In genomic region chr10:79380125-79380917, GRCh38 we compare ENCODE assay signal across 1 cellular context.
TF ChIP-seq lines count a peak whose summit lies in the region.

No MANE protein-coding gene starts in this region.

TF ChIP-seq in HepG2, 621 proteins besides CTCF, POLR2A, EP300 and RAD21 (continued from another document and continues in another):
- TF ChIP-seq AHDC1 (CRISPR knock-in tag; IDR thresholded peaks at IDR 0.05; ENCODE audit: borderline replicate concordance) = peak; percentile 54; the same call in 1 of the 2 replicates
- peak; percentile 74; the same call in 1 of the 2 replicates for TF ChIP-seq ZNF224 (CRISPR knock-in tag; IDR thresholded peaks at IDR 0.05)
- TF ChIP-seq RORA (CRISPR knock-in tag; IDR thresholded peaks at IDR 0.05) = no peak
- no peak for TF ChIP-seq ZFP36L1 (CRISPR knock-in tag; IDR thresholded peaks at IDR 0.05)
- peak; percentile 84 for TF ChIP-seq ARID5B (CRISPR knock-in tag; IDR thresholded peaks at IDR 0.05)
- peak; percentile 81; the same call in 1 of the 2 replicates for TF ChIP-seq GZF1 (CRISPR knock-in tag; IDR thresholded peaks at IDR 0.05)
- peak; percentile 89; the same call in 1 of the 2 replicates for TF ChIP-seq TARDBP (CRISPR knock-in tag; IDR thresholded peaks at IDR 0.05)
- peak; percentile 57; the same call in 1 of the 2 replicates for TF ChIP-seq FOXJ3 (CRISPR knock-in tag; IDR thresholded peaks at IDR 0.05; ENCODE audit: borderline replicate concordance)
- peak; percentile 61; the same call in 1 of the 2 replicates for TF ChIP-seq ZNF556 (CRISPR knock-in tag; IDR thresholded peaks at IDR 0.05; ENCODE audit: borderline replicate concordance)
- TF ChIP-seq HNF1A (IDR thresholded peaks at IDR 0.05; ENCODE audit: low read depth) = no peak
- TF ChIP-seq HNF1A (CRISPR knock-in tag; IDR thresholded peaks at IDR 0.05; ENCODE audit: borderline replicate concordance) = 0 out of 2 replicates have a peak, but pooled peaks have one; percentile 60
- TF ChIP-seq ZBTB8A (CRISPR knock-in tag; IDR thresholded peaks at IDR 0.05; ENCODE audit: borderline replicate concordance, low read depth) = no peak
- TF ChIP-seq MEIS1 (CRISPR knock-in tag; IDR thresholded peaks at IDR 0.05; ENCODE audit: borderline replicate concordance) = peak; percentile 32; the same call in 1 of the 2 replicates
- TF ChIP-seq SOX13 (IDR thresholded peaks at IDR 0.05) = peak; percentile 55; the same call in 1 of the 2 replicates
- peak in 1 of 2 experiments; percentile 77; a peak in 2 of 4 replicates for TF ChIP-seq SOX13 (CRISPR knock-in tag; conservative IDR thresholded peaks at IDR 0.05 in 1 of 2, IDR thresholded peaks at IDR 0.05 in 1 of 2)
- peak; percentile 90 for TF ChIP-seq TFAP4 (IDR thresholded peaks at IDR 0.05; ENCODE audit: borderline replicate concordance, low read depth)
- no peak for TF ChIP-seq NFIB (CRISPR knock-in tag; IDR thresholded peaks at IDR 0.05; ENCODE audit: borderline replicate concordance)
- peak; percentile 90 for TF ChIP-seq FOXP1 (IDR thresholded peaks at IDR 0.05)
- TF ChIP-seq FOXP1 (CRISPR knock-in tag; IDR thresholded peaks at IDR 0.05) = peak; percentile 99
- TF ChIP-seq ZMYM2 (CRISPR knock-in tag; IDR thresholded peaks at IDR 0.05) = peak; percentile 86; the same call in 1 of the 2 replicates
- peak; percentile 94; the same call in 1 of the 2 replicates for TF ChIP-seq ZNF501 (CRISPR knock-in tag; IDR thresholded peaks at IDR 0.05)
- TF ChIP-seq HNF4G (IDR thresholded peaks at IDR 0.05; ENCODE audit: borderline replicate concordance, low read depth, low read length) = peak; percentile 79
- TF ChIP-seq HNF4G (CRISPR knock-in tag; IDR thresholded peaks at IDR 0.05; ENCODE audit: borderline replicate concordance, low read depth) = peak; percentile 94; the same call in 1 of the 2 replicates
- TF ChIP-seq MNT (IDR thresholded peaks at IDR 0.05) = peak; percentile 65
- TF ChIP-seq CREM (IDR thresholded peaks at IDR 0.05) = peak; percentile 70; the same call in 1 of the 2 replicates
- TF ChIP-seq CREM (CRISPR knock-in tag; IDR thresholded peaks at IDR 0.05) = no peak
- TF ChIP-seq ZNF737 (CRISPR knock-in tag; IDR thresholded peaks at IDR 0.05; ENCODE audit: borderline replicate concordance) = no peak
- peak; percentile 67 for TF ChIP-seq ZFP91 (CRISPR knock-in tag; IDR thresholded peaks at IDR 0.05; ENCODE audit: borderline replicate concordance)
- TF ChIP-seq ZNF101 (CRISPR knock-in tag; IDR thresholded peaks at IDR 0.05; ENCODE audit: borderline replicate concordance, low read depth) = no peak
- TF ChIP-seq ZNF781 (CRISPR knock-in tag; IDR thresholded peaks at IDR 0.05; ENCODE audit: borderline replicate concordance, not compliant biosample characterization) = peak; percentile 52
- TF ChIP-seq ZNF441 (CRISPR knock-in tag; IDR thresholded peaks at IDR 0.05; ENCODE audit: borderline replicate concordance) = peak; percentile 55; the same call in 1 of the 2 replicates
- no peak for TF ChIP-seq CENPT (CRISPR knock-in tag; IDR thresholded peaks at IDR 0.05; ENCODE audit: low read depth)
- TF ChIP-seq RNF219 (CRISPR knock-in tag; IDR thresholded peaks at IDR 0.05) = no peak
- peak; percentile 62 for TF ChIP-seq KAT8 (CRISPR knock-in tag; IDR thresholded peaks at IDR 0.05)
- peak; percentile 63; the same call in 1 of the 2 replicates for TF ChIP-seq ZGPAT (CRISPR knock-in tag; IDR thresholded peaks at IDR 0.05)
- TF ChIP-seq ZNF543 (CRISPR knock-in tag; IDR thresholded peaks at IDR 0.05) = 0 out of 2 replicates have a peak, but pooled peaks have one; percentile 21
